In genomic region chr11:28529046-28529445, GRCh38 we compare ENCODE assay signal across 21 cellular contexts.
DNase-seq lines count a peak whose midpoint lies in the region; TF ChIP-seq lines count a peak whose summit lies in the region.
"Had no signal": no experiment of that assay in that cellular context is flagged by ENCODE, and none has a peak within 500 bp of the region (broad histone marks: within the 10 kb centered on the region; RNA-seq: fewer than 3 reads in every experiment).

No MANE protein-coding gene starts in this region.

- H3K4me1 ChIP-seq in GM23248 (ENCODE audit: insufficient read depth) (peaks cover 21% of the 10 kb centered on the region), testis (no peaks in the 10 kb centered on the region), HAP-1 (no peaks in the 10 kb centered on the region)
- H3K4me1 ChIP-seq: pancreas, right lobe of liver had no signal

- no peaks in the 10 kb centered on the region for H3K36me3 ChIP-seq in GM23248 (ENCODE audit: low read depth)
- no peaks in the 10 kb centered on the region for H3K36me3 ChIP-seq in testis (ENCODE audit: low read depth, missing control alignments)
- no peaks in the 10 kb centered on the region for H3K36me3 ChIP-seq in HAP-1 (replicated peaks)
- H3K36me3 ChIP-seq: MG63, pancreas, right lobe of liver had no signal

- H3K9me2 ChIP-seq in GM23248 (ENCODE audit: insufficient read depth) = no peaks in the 10 kb centered on the region

- H3K27ac ChIP-seq in AG04450 (ENCODE audit: low read depth, low read length) (no peak overlapping the region), GM23248 (no peak overlapping the region), testis (no peak overlapping the region)
- H3K27ac ChIP-seq: HL-60, pancreas, right lobe of liver had no signal

- DNase-seq in AG04450 (ENCODE audit: low read depth, low spot score) (peak; percentile 30), GM23248 (peak; percentile 55), astrocyte of the spinal cord (ENCODE audit: low read depth, low spot score) (peak; percentile 50), left kidney (ENCODE audit: low read depth, low spot score) (peak; percentile 35), T-helper 1 cell (no peak), testis (no peak), HAP-1 (ENCODE audit: low spot score in 2 of 2) (no peak), NCI-H82 (lab: John Stamatoyannopoulos, UW) (no peak)
- DNase-seq: activated CD8-positive, alpha-beta memory T cell treated with anti-CD3 and anti-CD28 coated beads, Interleukin-2, amount 50 U/mL, for 48 hours; CD4-positive, alpha-beta T cell; central memory CD4-positive, alpha-beta T cell; DMS153; MG63; natural killer cell; NCI-H1436 treated with DMSO at 0.1 percent for 48 hours; NCI-H2227 treated with DMSO at 0.1 percent for 48 hours; NCI-H748 treated with DMSO at 0.1 percent for 48 hours; pancreas; right lobe of liver; SHP77 treated with DMSO at 0.1 percent for 48 hours had no signal

- no peaks in the 10 kb centered on the region for H4K20me1 ChIP-seq in GM23248 (ENCODE audit: insufficient read depth)

- POLR2A ChIA-PET in AG04450 (lab: Yijun Ruan, JAX) = interaction anchor here (0.6 to 0.7 kb wide), 2 partner anchors 207 to 799 kb away, joined by 3 read pairs; no protein-coding TSS in a partner anchor

- H3K27me3 ChIP-seq in AG04450 (ENCODE audit: control insufficient read depth, insufficient read depth, low read length) (no peaks in the 10 kb centered on the region), GM23248 (replicated peaks; ENCODE audit: insufficient read depth) (no peaks in the 10 kb centered on the region), testis (no peaks in the 10 kb centered on the region), HAP-1 (ENCODE audit: low read depth) (no peaks in the 10 kb centered on the region)
- H3K27me3 ChIP-seq: MG63, pancreas, right lobe of liver had no signal

- CTCF ChIA-PET in AG04450 (lab: Charles Lee) = interaction anchor here (1.0 to 2.1 kb wide), 7 partner anchors 11 to 833 kb away, joined by 3 to 12 read pairs (median 4); no protein-coding TSS in a partner anchor

- in situ Hi-C loops in GM23248 (cut with MboI) = loop anchor here (10.0 kb wide), 1 partner anchor 824 kb away; the partner anchor contains the start of gene BDNF
- in situ Hi-C loops in astrocyte of the spinal cord (cut with HindIII; ENCODE audit: low sequenced_read_pairs) = no loop called here
- in situ Hi-C loops in HAP-1 (cut with MboI; ENCODE audit: low sequenced_read_pairs) = no loop called here

- no peak overlapping the region for H3K4me3 ChIP-seq in AG04450 (ENCODE audit: low read depth, low read length)
- H3K4me3 ChIP-seq in GM23248 = peak overlapping the region; percentile 28; the same call in 1 of the 2 replicates
- H3K4me3 ChIP-seq in astrocyte of the spinal cord (ENCODE audit: low read depth, low read length) = no peak overlapping the region
- H3K4me3 ChIP-seq in testis = no peak overlapping the region
- no peak overlapping the region for H3K4me3 ChIP-seq in HAP-1
- H3K4me3 ChIP-seq: MG63, pancreas, right lobe of liver had no signal

- H3K79me2 ChIP-seq in GM23248 (ENCODE audit: insufficient read depth) = no peaks in the 10 kb centered on the region

- peaks cover 18% of the 10 kb centered on the region for H3K9me3 ChIP-seq in AG04450 (ENCODE audit: control insufficient read depth, insufficient read depth, low read length)
- peaks cover 3% of the 10 kb centered on the region for H3K9me3 ChIP-seq in GM23248 (ENCODE audit: low read depth)
- no peaks in the 10 kb centered on the region for H3K9me3 ChIP-seq in testis
- no peaks in the 10 kb centered on the region; the same call in 1 of the 2 replicates for H3K9me3 ChIP-seq in HAP-1
- H3K9me3 ChIP-seq: pancreas had no signal

- 33 to 38% methylated on average over 3 of the region's 3 CpGs for WGBS in GM23248 (ENCODE audit: low coverage in 1 of 2, low lambda C conversion rate in 2 of 2, missing lambda C conversion rate in 2 of 2), 2 experiments
- WGBS in testis, 2 donors = 85% methylated on average over 3 of the region's 3 CpGs

- H3K9ac ChIP-seq in GM23248 = no peak overlapping the region

- intact Hi-C loops in testis (cut with DNase I; ENCODE audit: low total_unique reads) = no loop called here

- H3F3A ChIP-seq in GM23248 (ENCODE audit: insufficient read depth) = peaks cover 10% of the 10 kb centered on the region; the same call in 1 of the 2 replicates

- H3K4me2 ChIP-seq in GM23248 (ENCODE audit: unreplicated experiment) = peak overlapping the region; percentile 15

- TF ChIP-seq CTCF in AG04450 (IDR thresholded peaks at IDR 0.05; ENCODE audit: low read depth, low read length) (no peak), astrocyte of the spinal cord (IDR thresholded peaks at IDR 0.05; ENCODE audit: low read depth, low read length) (no peak), testis (IDR thresholded peaks at IDR 0.05) (no peak)

- H2AFZ ChIP-seq in GM23248 = 0 out of 2 replicates have a peak overlapping the region, but pooled peaks have one; percentile 6

- no peak for TF ChIP-seq POLR2A in testis (IDR thresholded peaks at IDR 0.05)

Comparison
In these comparisons a context has a peak if more than half of its experiments do, and no peak if none do; other contexts are left out.
1. DNase-seq: peak in AG04450 (single experiment), GM23248 (single experiment), astrocyte of the spinal cord (single experiment) and left kidney (single experiment); none in T-helper 1 cell (0 of 5), testis (single experiment), HAP-1 (0 of 2) and NCI-H82 (single experiment).